In the genomic region with DNA sequence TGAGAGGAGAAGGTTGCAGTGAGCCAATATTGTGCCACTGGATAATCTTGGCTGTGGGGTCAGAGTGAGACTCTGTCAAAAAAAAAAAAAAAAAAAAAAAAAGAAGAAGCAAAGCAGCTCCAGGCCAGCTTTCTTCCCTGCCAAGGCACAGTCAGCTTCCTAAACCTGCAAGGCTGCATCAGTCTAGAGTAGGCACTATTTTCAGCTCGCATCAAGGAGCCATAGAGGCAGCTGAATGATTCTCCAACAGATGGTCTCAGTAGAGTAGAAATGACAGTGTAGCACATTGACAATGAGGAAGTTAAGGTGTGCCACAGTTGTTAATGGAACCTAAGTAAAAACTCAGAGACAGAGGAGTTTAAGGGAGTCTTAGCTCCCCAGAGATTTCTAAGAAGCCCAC, we compare ENCODE assay signal across 18 cellular contexts. TPM values are rescaled to one million over a fixed set of nuclear protein-coding genes. Genes with fewer than 3 reads are reported as not detected.
DNase-seq lines count a peak whose midpoint lies in the region; ATAC-seq and TF ChIP-seq lines count a peak whose summit lies in the region.
"Had no signal": no experiment of that assay in that cellular context is flagged by ENCODE, and none has a peak within 500 bp of the region (broad histone marks: within the 10 kb centered on the region; RNA-seq: fewer than 3 reads in every experiment).

No MANE protein-coding gene starts in this region.

- DNase-seq in Right ventricle myocardium inferior (ENCODE audit: missing footprints), result no peak
- DNase-seq in left cardiac atrium, result no peak
- peak; percentile 50 for DNase-seq in NOMO-1 treated with dmso at 0.1 percent for 144 hours (lab: John Stamatoyannopoulos, UW; ENCODE audit: unreplicated experiment)
- DNase-seq in esophagus muscularis mucosa (ENCODE audit: extremely low spot score), result peak; percentile 14
- DNase-seq in foreskin keratinocyte, result no peak
- DNase-seq in COLO668 (lab: John Stamatoyannopoulos, UW; ENCODE audit: unreplicated experiment), result no peak
- DNase-seq: activated naive CD4-positive, alpha-beta T cell treated with Interleukin-2 at 50 U/mL for 16 hours; naive thymus-derived CD8-positive, alpha-beta T cell; NCI-H2107; NCI-H524 treated with DMSO at 0.1 percent for 48 hours; Peyer's patch; psoas muscle; stimulated activated naive CD8-positive, alpha-beta T cell treated with anti-CD3 and anti-CD28 coated beads, Interleukin-15, amount 100 ng/mL, for 72 hours; T-helper 17 cell had no signal

- peaks cover 24 to 38% (median 29%) of the 10 kb centered on the region in 4 donors for H3K4me1 ChIP-seq in esophagus muscularis mucosa
- peaks cover 9 to 66% (median 36%) of the 10 kb centered on the region in 5 donors for H3K4me1 ChIP-seq in subcutaneous abdominal adipose tissue (ENCODE audit: control insufficient read depth in 5 of 5, insufficient read depth in 5 of 5, low read length in 5 of 5)
- H3K4me1 ChIP-seq in foreskin keratinocyte, result no peaks in the 10 kb centered on the region

- intact Hi-C loops in Right ventricle myocardium inferior (cut with DNase I) (loop anchor here (2.0 kb wide), 1 partner anchor 85 kb away; no protein-coding TSS in a partner anchor), left cardiac atrium (cut with DNase I) (no loop called here), esophagus muscularis mucosa (cut with DNase I) (loop anchor here (2.0 kb wide), 1 partner anchor 85 kb away; no protein-coding TSS in a partner anchor)

- ATAC-seq in Right ventricle myocardium inferior (peak; percentile 38), left cardiac atrium (no peak), foreskin keratinocyte (no peak), HG02884 (IDR thresholded peaks at IDR 0.05; ENCODE audit: unreplicated experiment) (no peak)
- ATAC-seq: naive thymus-derived CD8-positive, alpha-beta T cell; psoas muscle; stimulated activated naive CD8-positive, alpha-beta T cell treated with anti-CD3 and anti-CD28 coated beads, Interleukin-15, amount 100 ng/mL, for 72 hours; T-helper 17 cell had no signal

- TF ChIP-seq POLR2A in esophagus muscularis mucosa (IDR thresholded peaks at IDR 0.05; ENCODE audit: low read depth), result no peak

- TF ChIP-seq EP300 in esophagus muscularis mucosa (IDR thresholded peaks at IDR 0.05), result no peak

- H3K4me3 ChIP-seq in esophagus muscularis mucosa (no peak overlapping the region), subcutaneous abdominal adipose tissue (ENCODE audit: low read depth in 1 of 5, low read length in 5 of 5) (no peak overlapping the region)
- H3K4me3 ChIP-seq: Peyer's patch, psoas muscle had no signal

- H3K27ac ChIP-seq in esophagus muscularis mucosa (replicated peaks in 1 of 4), result no peak overlapping the region
- H3K27ac ChIP-seq in subcutaneous abdominal adipose tissue (ENCODE audit: low read depth, low read length), result peak overlapping the region; percentile 59
- H3K27ac ChIP-seq in foreskin keratinocyte, result no peak overlapping the region
- H3K27ac ChIP-seq: psoas muscle had no signal

- H3K9me3 ChIP-seq in esophagus muscularis mucosa, result no peaks in the 10 kb centered on the region
- no peaks in the 10 kb centered on the region for H3K9me3 ChIP-seq in subcutaneous abdominal adipose tissue (ENCODE audit: control insufficient read depth in 5 of 5, low read length in 5 of 5)
- H3K9me3 ChIP-seq: Peyer's patch, psoas muscle had no signal

- TF ChIP-seq CTCF in esophagus muscularis mucosa (IDR thresholded peaks at IDR 0.05), result no peak
- no peak for TF ChIP-seq CTCF in foreskin keratinocyte (conservative IDR thresholded peaks at IDR 0.05)

- H3K36me3 ChIP-seq in esophagus muscularis mucosa (no peaks in the 10 kb centered on the region), subcutaneous abdominal adipose tissue (ENCODE audit: control insufficient read depth in 5 of 5, insufficient read depth in 5 of 5, low read length in 5 of 5) (no peaks in the 10 kb centered on the region)
- H3K36me3 ChIP-seq: Peyer's patch had no signal

- WGBS in esophagus muscularis mucosa, result 67% methylated on average over 1 of the region's 1 CpG

- H3K27me3 ChIP-seq in esophagus muscularis mucosa, result no peaks in the 10 kb centered on the region
- H3K27me3 ChIP-seq in subcutaneous abdominal adipose tissue (ENCODE audit: control insufficient read depth in 5 of 5, insufficient read depth in 4 of 5, low read length in 5 of 5), result no peaks in the 10 kb centered on the region
- H3K27me3 ChIP-seq in foreskin keratinocyte, result no peaks in the 10 kb centered on the region
- H3K27me3 ChIP-seq: Peyer's patch had no signal

- no peak overlapping the region for H3K9ac ChIP-seq in subcutaneous abdominal adipose tissue (ENCODE audit: low read length in 5 of 5)

RNA-seq across cellular contexts. Expression of a gene that starts 35.6 kb away (rescaled TPM):
- total RNA-seq in Right ventricle myocardium inferior (0.35 TPM), left cardiac atrium (10 to 100 TPM in 1 of 2 donors, under 1 TPM in 1; 0.27 to 36.7 TPM), esophagus muscularis mucosa (not detected), foreskin keratinocyte (not detected in 2 replicates)
- polyA plus RNA-seq in foreskin keratinocyte, result not detected in 2 replicates
- total RNA-seq: astrocyte; fibroblast of villous mesenchyme; naive thymus-derived CD8-positive, alpha-beta T cell; Peyer's patch; T-helper 17 cell had no signal
- polyA plus RNA-seq: naive thymus-derived CD8-positive, alpha-beta T cell; psoas muscle had no signal

Comparison
In these comparisons a context has a peak if more than half of its experiments do, and no peak if none do; other contexts are left out.
1. intact Hi-C loops: an anchor here in Right ventricle myocardium inferior (2.0 kb wide) and esophagus muscularis mucosa (2.0 kb wide); none called in left cardiac atrium.
2. DNase-seq: peak in NOMO-1 treated with dmso at 0.1 percent for 144 hours (single experiment) and esophagus muscularis mucosa (single experiment); none in Right ventricle myocardium inferior (single experiment), left cardiac atrium (single experiment), foreskin keratinocyte (0 of 2) and COLO668 (single experiment).